Comparison of ENCODE assay signal across 8 cellular contexts in the genomic region with DNA sequence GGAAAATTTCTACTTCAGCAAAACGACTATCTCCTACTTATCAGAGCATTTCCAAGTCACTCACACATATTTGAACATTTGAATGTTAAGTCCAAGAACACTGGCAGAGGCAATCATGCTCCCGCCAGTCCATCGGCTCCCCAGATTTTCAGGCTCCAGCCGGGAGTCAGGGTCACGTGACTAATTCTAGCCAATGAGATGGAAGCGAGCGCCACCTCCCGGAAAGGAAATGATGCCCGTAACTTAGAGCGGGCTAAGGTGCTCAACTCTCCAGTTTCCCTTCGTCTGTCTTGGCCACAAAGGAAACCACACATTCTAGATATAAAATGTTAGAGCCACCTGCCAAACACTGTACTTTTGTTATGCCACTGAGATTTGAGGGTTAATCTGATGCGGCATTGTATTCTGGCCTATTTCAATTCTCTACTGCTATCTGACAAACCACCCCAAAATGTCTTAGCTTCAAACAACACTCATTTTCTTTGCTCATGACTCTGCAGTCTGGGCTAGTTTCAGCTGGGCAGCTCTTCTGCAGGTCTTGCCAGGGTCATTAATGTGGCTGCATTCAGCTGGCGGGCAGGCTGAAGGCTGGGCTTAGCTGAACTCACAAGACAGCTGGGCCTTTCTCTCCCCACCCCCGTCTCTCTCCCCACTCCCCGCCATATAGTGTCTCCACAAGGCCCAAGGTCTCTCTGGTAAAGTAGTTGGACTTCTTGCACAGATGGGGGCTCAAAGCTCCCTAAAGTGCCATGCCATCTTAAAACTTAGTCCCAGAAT. TPM values are rescaled to one million over a fixed set of nuclear protein-coding genes. Genes with fewer than 3 reads are reported as not detected.
DNase-seq lines count a peak whose midpoint lies in the region; ATAC-seq and TF ChIP-seq lines count a peak whose summit lies in the region.

No MANE protein-coding gene starts in this region.

- peak in 3 of 10 experiments; percentile 12 to 16 (median 13) for DNase-seq in CD4-positive, alpha-beta T cell
- DNase-seq in HUDEP-2 (lab: John Stamatoyannopoulos, UW; ENCODE audit: unreplicated experiment in 76 of 76), result peak in 44 of 76 experiments; percentile 5 to 65 (median 28)
- peak; percentile 74 to 78 for DNase-seq in activated T-cell treated with anti-CD3 and anti-CD28 coated beads, Interleukin-2, amount 50 U/mL, for 48 hours
- peak; percentile 34 for DNase-seq in nephron progenitor cell
- no peak for DNase-seq in NCI-H1417 (lab: John Stamatoyannopoulos, UW)
- DNase-seq in NCI-H510A (lab: John Stamatoyannopoulos, UW), result no peak

- H3K4me3 Mint-ChIP-seq in CD4-positive, alpha-beta T cell, result peak overlapping the region; percentile 30
- no peak overlapping the region for H3K4me3 Mint-ChIP-seq in nephron progenitor cell

- TF ChIP-seq CTCF in CD4-positive, alpha-beta T cell (IDR thresholded peaks at IDR 0.05), result no peak
- TF ChIP-seq CTCF in nephron progenitor cell (IDR thresholded peaks at IDR 0.05), result no peak

- peak; percentile 59 for ATAC-seq in CD4-positive, alpha-beta T cell (ENCODE audit: poor library complexity)
- no peak for ATAC-seq in GM21619 (IDR thresholded peaks at IDR 0.05; ENCODE audit: unreplicated experiment)
- no peak for ATAC-seq in GM19452 (IDR thresholded peaks at IDR 0.05; ENCODE audit: unreplicated experiment)

- no peaks in the 10 kb centered on the region for H3K9me3 ChIP-seq in CD4-positive, alpha-beta T cell (ENCODE audit: control insufficient read depth, low read length)

- POLR2A ChIA-PET in CD4-positive, alpha-beta T cell (lab: Charles Lee), result no interaction called here

- H3K27ac ChIP-seq in CD4-positive, alpha-beta T cell (ENCODE audit: low read depth, low read length), result no peak overlapping the region

- H3K27me3 ChIP-seq in CD4-positive, alpha-beta T cell (ENCODE audit: control insufficient read depth, insufficient read depth, low read length), result no peaks in the 10 kb centered on the region

- H3K27ac Mint-ChIP-seq in CD4-positive, alpha-beta T cell, result no peak overlapping the region
- H3K27ac Mint-ChIP-seq in nephron progenitor cell, result no peak overlapping the region

- peaks cover 11% of the 10 kb centered on the region for H3K4me1 Mint-ChIP-seq in CD4-positive, alpha-beta T cell (ENCODE audit: low read depth)
- peaks cover 20% of the 10 kb centered on the region for H3K4me1 Mint-ChIP-seq in nephron progenitor cell

- no peaks in the 10 kb centered on the region for H3K9me3 Mint-ChIP-seq in CD4-positive, alpha-beta T cell
- peaks cover 8% of the 10 kb centered on the region for H3K9me3 Mint-ChIP-seq in nephron progenitor cell

- peaks cover 5% of the 10 kb centered on the region for H3K27me3 Mint-ChIP-seq in CD4-positive, alpha-beta T cell
- H3K27me3 Mint-ChIP-seq in nephron progenitor cell (ENCODE audit: low read depth, poor library complexity), result peaks cover 47% of the 10 kb centered on the region

- H3K36me3 Mint-ChIP-seq in CD4-positive, alpha-beta T cell (ENCODE audit: low read depth), result no peaks in the 10 kb centered on the region
- no peaks in the 10 kb centered on the region for H3K36me3 Mint-ChIP-seq in nephron progenitor cell (ENCODE audit: low read depth)

- CTCF ChIA-PET in CD4-positive, alpha-beta T cell (lab: Charles Lee), result no interaction called here

- intact Hi-C loops in CD4-positive, alpha-beta T cell (cut with DNase I, micrococcal nuclease), result no loop called here

RNA-seq across cellular contexts. Expression of gene LHX4, which starts 16.5 kb away (rescaled TPM):
- total RNA-seq in CD4-positive, alpha-beta T cell, result under 1 TPM in 1 of 2 experiments, not detected in 1; 0.03 TPM

RNA-seq across cellular contexts. Expression of gene QSOX1, which starts 58.9 kb away (rescaled TPM):
- 10 to 100 TPM; 13.7 to 14.3 TPM for total RNA-seq in CD4-positive, alpha-beta T cell

Comparison
In these comparisons a context has a peak if more than half of its experiments do, and no peak if none do; other contexts are left out.
1. DNase-seq: peak in HUDEP-2 (44 of 76), activated T-cell treated with anti-CD3 and anti-CD28 coated beads, Interleukin-2, amount 50 U/mL, for 48 hours (2 of 2) and nephron progenitor cell (single experiment); none in NCI-H1417 (0 of 3) and NCI-H510A (single experiment).